27 cellular contexts compared by ENCODE assay signal in the genomic region with DNA sequence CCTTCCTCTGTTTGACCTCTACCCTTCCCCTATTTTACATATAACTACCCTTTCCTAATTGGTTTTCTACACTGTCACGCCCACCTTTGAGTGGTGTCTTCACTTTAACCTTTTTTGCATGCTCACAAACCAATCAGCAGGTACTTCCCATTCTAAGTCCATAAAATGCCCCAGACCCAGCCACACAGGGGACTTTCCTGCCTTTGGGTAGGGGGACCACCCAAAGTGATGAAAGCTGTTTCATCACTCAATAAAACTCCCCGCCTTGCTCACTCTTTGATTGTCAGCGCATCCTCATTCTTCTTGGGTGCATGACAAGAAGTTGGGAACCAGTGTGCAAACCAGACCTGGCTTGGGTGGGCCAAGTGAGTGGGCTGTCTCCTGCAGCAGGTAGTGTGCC.
"Had no signal": no experiment of that assay in that cellular context is flagged by ENCODE, and none has a peak within 500 bp of the region (broad histone marks: within the 10 kb centered on the region; RNA-seq: fewer than 3 reads in every experiment).

No MANE protein-coding gene starts in this region.

- ATAC-seq: effector memory CD8-positive, alpha-beta T cell; heart right ventricle; left ventricle myocardium superior; sciatic nerve had no signal

- H3K4me3 ChIP-seq: esophagus squamous epithelium, heart right ventricle, lung, neural progenitor cell, prostate gland, right atrium auricular region, smooth muscle cell, suprapubic skin, transverse colon had no signal

- H3K27ac Mint-ChIP-seq: effector memory CD8-positive, alpha-beta T cell; immature natural killer cell; memory B cell; nephron; neural progenitor cell had no signal

- H3K4me3 Mint-ChIP-seq: effector memory CD8-positive, alpha-beta T cell; immature natural killer cell; memory B cell; nephron; neural progenitor cell had no signal

- H3K9me3 Mint-ChIP-seq: effector memory CD8-positive, alpha-beta T cell; immature natural killer cell; memory B cell; nephron; neural progenitor cell had no signal

- DNase-seq: cortex of kidney; effector memory CD8-positive, alpha-beta T cell; erythroblast; esophagus squamous epithelium; foreskin melanocyte; glutamatergic neuron; heart right ventricle; hippocampal formation; immature natural killer cell; islet precursor cell; kidney glomerular epithelial cell; left ventricle myocardium superior; stimulated activated CD4-positive, alpha-beta T cell treated with anti-CD3 and anti-CD28 coated beads, Interleukin-12 subunit alpha, Interleukin-12 subunit beta, amount 100 ng/mL, for 4 hours; stimulated activated CD4-positive, alpha-beta T cell treated with anti-CD3 and anti-CD28 coated beads, Interleukin-1b, Interleukin-23, amount 100 ng/mL, for 48 hours; stimulated activated CD4-positive, alpha-beta T cell treated with anti-CD3 and anti-CD28 coated beads, Interleukin-4, amount 100 ng/mL, for 1 hour; stimulated activated CD8-positive, alpha-beta memory T cell treated with anti-CD3 and anti-CD28 coated beads, Interleukin-4, amount 100 ng/mL, for 48 hours; stimulated activated naive CD4-positive, alpha-beta T cell treated with Interleukin-2 at 50 U/mL for 16 hours; transverse colon had no signal

- H3K4me1 Mint-ChIP-seq: immature natural killer cell, memory B cell, nephron had no signal

- H3K27me3 Mint-ChIP-seq: memory B cell had no signal

- H3K36me3 Mint-ChIP-seq: immature natural killer cell, memory B cell, neural progenitor cell had no signal
